In genomic region chr16:79869304-79870015, GRCh38 we compare ENCODE assay signal across 1 cellular context.
TF ChIP-seq lines count a peak whose summit lies in the region.

No MANE protein-coding gene starts in this region.

TF ChIP-seq in K562, 482 proteins besides CTCF, POLR2A, EP300 and RAD21 (continued from another document and continues in another):
- no peak for TF ChIP-seq TGIF2 (CRISPR knock-in tag; IDR thresholded peaks at IDR 0.05)
- TF ChIP-seq GATA2 (CRISPR knock-in tag; IDR thresholded peaks at IDR 0.05), result peak; percentile 83; the same call in 1 of the 2 replicates
- no peak for TF ChIP-seq CHD1 (IDR thresholded peaks at IDR 0.05; ENCODE audit: low read length)
- TF ChIP-seq E4F1 (CRISPR knock-in tag; IDR thresholded peaks at IDR 0.05; ENCODE audit: borderline replicate concordance), result no peak; the same call in 1 of the 2 replicates
- TF ChIP-seq ZNF197 (CRISPR knock-in tag; IDR thresholded peaks at IDR 0.05; ENCODE audit: low read depth), result peak; percentile 88; the same call in 1 of the 2 replicates
- peak; percentile 53; the same call in 1 of the 2 replicates for TF ChIP-seq CUX1 (CRISPR knock-in tag; IDR thresholded peaks at IDR 0.05)
- no peak for TF ChIP-seq GTF3C2 (IDR thresholded peaks at IDR 0.05; ENCODE audit: borderline replicate concordance, extremely low read depth, insufficient read length)
- TF ChIP-seq ATF6 (CRISPR knock-in tag; IDR thresholded peaks at IDR 0.05), result no peak
- no peak for TF ChIP-seq MAX (CRISPR knock-in tag; IDR thresholded peaks at IDR 0.05)
- peak; percentile 78; the same call in 1 of the 2 replicates for TF ChIP-seq ZNF165 (CRISPR knock-in tag; IDR thresholded peaks at IDR 0.05; ENCODE audit: borderline replicate concordance)
- no peak for TF ChIP-seq KLF10 (CRISPR knock-in tag; IDR thresholded peaks at IDR 0.05)
- no peak for TF ChIP-seq ZNF830 (CRISPR knock-in tag; IDR thresholded peaks at IDR 0.05)
- TF ChIP-seq FOS (IDR thresholded peaks at IDR 0.05; ENCODE audit: extremely low read depth, insufficient read length), result no peak
- TF ChIP-seq ZHX1 (conservative IDR thresholded peaks at IDR 0.05; ENCODE audit: low read length), result no peak
- no peak for TF ChIP-seq PCBP2 (IDR thresholded peaks at IDR 0.05; ENCODE audit: low read depth, low read length, poor library complexity, severe bottlenecking)
- no peak for TF ChIP-seq E2F6 (IDR thresholded peaks at IDR 0.05; ENCODE audit: borderline replicate concordance in 1 of 2, extremely low read depth in 1 of 2, insufficient read depth in 1 of 2, insufficient read length in 1 of 2, low read depth in 1 of 2, low read length in 1 of 2, poor library complexity in 1 of 2, severe bottlenecking in 1 of 2)
- no peak for TF ChIP-seq CEBPZ (IDR thresholded peaks at IDR 0.05; ENCODE audit: borderline replicate concordance, low read depth, low read length)
- TF ChIP-seq EGR1 (conservative IDR thresholded peaks at IDR 0.05), result no peak
- TF ChIP-seq ETV5 (CRISPR knock-in tag; IDR thresholded peaks at IDR 0.05; ENCODE audit: low read depth), result peak; percentile 86
- no peak for TF ChIP-seq NCOA6 (IDR thresholded peaks at IDR 0.05)
- no peak for TF ChIP-seq ZNF431 (CRISPR knock-in tag; IDR thresholded peaks at IDR 0.05)
- no peak for TF ChIP-seq SNRNP70 (optimal IDR thresholded peaks at IDR 0.05; ENCODE audit: low read depth, low read length)
- TF ChIP-seq ZNF184 (CRISPR knock-in tag; IDR thresholded peaks at IDR 0.05), result no peak
- no peak for TF ChIP-seq ZBTB7A (IDR thresholded peaks at IDR 0.05; ENCODE audit: borderline replicate concordance, control insufficient read depth, low read depth, low read length)
- no peak for TF ChIP-seq ZFP36 (IDR thresholded peaks at IDR 0.05; ENCODE audit: low read depth, low read length, partially characterized antibody)
- no peak for TF ChIP-seq FOXA1 (IDR thresholded peaks at IDR 0.05; ENCODE audit: borderline replicate concordance)
- peak; percentile 31; the same call in 1 of the 2 replicates for TF ChIP-seq MYBL2 (IDR thresholded peaks at IDR 0.05; ENCODE audit: low read depth)
- no peak for TF ChIP-seq MYBL2 (CRISPR knock-in tag; IDR thresholded peaks at IDR 0.05; ENCODE audit: borderline replicate concordance)
- TF ChIP-seq PHF8 (IDR thresholded peaks at IDR 0.05; ENCODE audit: borderline replicate concordance, low read length), result no peak; the same call in 1 of the 2 replicates
